In genomic region chr3:116267139-116267538, GRCh38 we compare ENCODE assay signal across 24 cellular contexts.
"Had no signal": no experiment of that assay in that cellular context is flagged by ENCODE, and none has a peak within 500 bp of the region (broad histone marks: within the 10 kb centered on the region; RNA-seq: fewer than 3 reads in every experiment).

No MANE protein-coding gene starts in this region.

- ATAC-seq: natural killer cell; right lobe of liver; stimulated activated memory B cell treated with anti-CD40 and anti-IgM and Interleukin-4, amounts not matched to agents 10 μg/mL and 1 μg/mL and 100 μg/mL, for 72 hours; stimulated activated naive CD8-positive, alpha-beta T cell treated with anti-CD3 and anti-CD28 coated beads, Interleukin-15, amount 100 ng/mL, for 72 hours had no signal

- H3K27ac ChIP-seq: left ventricle myocardium inferior, ovary, right atrium auricular region, right lobe of liver, tibial nerve, uterus had no signal

- H3K36me3 ChIP-seq: left ventricle myocardium inferior, ovary, right atrium auricular region, right lobe of liver, tibial nerve, uterus had no signal

- H3K9me3 Mint-ChIP-seq: mesothelial cell of epicardium; nephron progenitor cell; stimulated activated memory B cell treated with anti-CD40 and anti-IgM and Interleukin-4, amounts not matched to agents 10 μg/mL and 1 μg/mL and 100 μg/mL, for 72 hours; stimulated activated naive CD8-positive, alpha-beta T cell treated with anti-CD3 and anti-CD28 coated beads, Interleukin-15, amount 100 ng/mL, for 72 hours; type B pancreatic cell had no signal

- H3K4me1 Mint-ChIP-seq: naive B cell; natural killer cell; stimulated activated memory B cell treated with anti-CD40 and anti-IgM and Interleukin-4, amounts not matched to agents 10 μg/mL and 1 μg/mL and 100 μg/mL, for 72 hours; stimulated activated naive CD8-positive, alpha-beta T cell treated with anti-CD3 and anti-CD28 coated beads, Interleukin-15, amount 100 ng/mL, for 72 hours had no signal

- DNase-seq: islet precursor cell; left ventricle myocardium inferior; mesendoderm; naive B cell; natural killer cell; nephron progenitor cell; ovary; right lobe of liver; stimulated activated CD4-positive, alpha-beta T cell treated with anti-CD3 and anti-CD28 coated beads, Interleukin-1b, Interleukin-23, amount 100 ng/mL, for 48 hours; stimulated activated CD4-positive, alpha-beta T cell treated with anti-CD3 and anti-CD28 coated beads, Interleukin-2, amount 100 ng/mL, for 48 hours; stimulated activated CD4-positive, alpha-beta T cell treated with anti-CD3 and anti-CD28 coated beads, Interleukin-4, amount 100 ng/mL, for 4 hours; stimulated activated CD8-positive, alpha-beta memory T cell treated with anti-CD3 and anti-CD28 coated beads, Interleukin-4, amount 100 ng/mL, for 48 hours; stimulated activated naive CD4-positive, alpha-beta T cell treated with Interleukin-2 at 50 U/mL for 16 hours; stimulated activated naive CD8-positive, alpha-beta T cell treated with anti-CD3 and anti-CD28 coated beads, Interleukin-15, amount 100 ng/mL, for 72 hours; substantia nigra; uterus had no signal

- H3K4me2 ChIP-seq: smooth muscle cell had no signal

- H3K4me1 ChIP-seq: left ventricle myocardium inferior, right atrium auricular region, right lobe of liver, tibial nerve, uterus had no signal

- H3K9me3 ChIP-seq: left ventricle myocardium inferior, ovary, right atrium auricular region, right lobe of liver, tibial nerve, uterus had no signal

- H3K27ac Mint-ChIP-seq: mesothelial cell of epicardium; naive B cell; natural killer cell; progenitor cell of endocrine pancreas; stimulated activated memory B cell treated with anti-CD40 and anti-IgM and Interleukin-4, amounts not matched to agents 10 μg/mL and 1 μg/mL and 100 μg/mL, for 72 hours; stimulated activated naive CD8-positive, alpha-beta T cell treated with anti-CD3 and anti-CD28 coated beads, Interleukin-15, amount 100 ng/mL, for 72 hours; type B pancreatic cell had no signal

- H3K27me3 Mint-ChIP-seq: naive B cell; stimulated activated memory B cell treated with anti-CD40 and anti-IgM and Interleukin-4, amounts not matched to agents 10 μg/mL and 1 μg/mL and 100 μg/mL, for 72 hours; stimulated activated naive CD8-positive, alpha-beta T cell treated with anti-CD3 and anti-CD28 coated beads, Interleukin-15, amount 100 ng/mL, for 72 hours had no signal

- H3K4me3 Mint-ChIP-seq: mesothelial cell of epicardium; naive B cell; natural killer cell; nephron progenitor cell; stimulated activated memory B cell treated with anti-CD40 and anti-IgM and Interleukin-4, amounts not matched to agents 10 μg/mL and 1 μg/mL and 100 μg/mL, for 72 hours; stimulated activated naive CD8-positive, alpha-beta T cell treated with anti-CD3 and anti-CD28 coated beads, Interleukin-15, amount 100 ng/mL, for 72 hours; type B pancreatic cell had no signal

- H3K27me3 ChIP-seq: ovary, right atrium auricular region, right lobe of liver, tibial nerve, uterus had no signal

- H3K4me3 ChIP-seq: left ventricle myocardium inferior, lung, ovary, right atrium auricular region, right lobe of liver, smooth muscle cell, tibial nerve, uterus had no signal

- H3K36me3 Mint-ChIP-seq: mesothelial cell of epicardium; naive B cell; natural killer cell; stimulated activated memory B cell treated with anti-CD40 and anti-IgM and Interleukin-4, amounts not matched to agents 10 μg/mL and 1 μg/mL and 100 μg/mL, for 72 hours had no signal
